In the genomic region with DNA sequence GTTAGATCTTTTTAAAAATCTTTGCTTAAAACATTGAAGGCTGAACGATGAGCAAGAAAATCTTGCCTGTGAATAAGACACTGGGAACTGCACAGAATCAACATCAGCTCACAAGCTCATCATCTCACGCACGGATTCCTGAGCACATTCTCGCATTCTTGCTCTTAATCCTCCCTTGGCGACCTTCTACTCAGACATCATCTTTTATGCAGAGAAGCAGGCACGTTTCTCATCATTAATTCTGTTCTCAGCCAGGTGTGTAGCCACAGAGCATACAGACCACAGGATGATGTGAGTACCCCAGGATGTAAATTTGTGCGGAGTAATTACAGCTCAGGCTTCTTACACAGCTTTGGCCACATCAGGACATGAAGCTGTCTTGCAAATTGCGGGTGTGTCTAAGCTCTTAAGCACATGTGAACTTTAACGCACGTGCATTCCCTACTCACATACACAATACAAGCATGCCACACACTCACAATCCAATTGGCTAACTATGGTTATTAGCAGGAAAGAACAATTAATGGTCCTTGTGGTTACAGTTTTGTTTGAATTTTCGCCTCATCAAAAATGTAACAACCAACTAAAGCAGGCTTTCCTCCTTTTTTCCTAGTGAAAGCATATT, we compare ENCODE assay signal across 13 cellular contexts. TPM values are rescaled to one million over a fixed set of nuclear protein-coding genes. Genes with fewer than 3 reads are reported as not detected.
DNase-seq lines count a peak whose midpoint lies in the region; TF ChIP-seq lines count a peak whose summit lies in the region.
"Had no signal": no experiment of that assay in that cellular context is flagged by ENCODE, and none has a peak within 500 bp of the region (broad histone marks: within the 10 kb centered on the region; RNA-seq: fewer than 3 reads in every experiment).

No MANE protein-coding gene starts in this region.

- H3K4me3 ChIP-seq in GM12865 (ENCODE audit: low read depth, low read length) (no peak overlapping the region), fibroblast of the aortic adventitia (ENCODE audit: low read depth, low read length) (no peak overlapping the region)
- no peak overlapping the region for H3K4me3 ChIP-seq in effector memory CD4-positive, alpha-beta T cell (ENCODE audit: insufficient read depth, low read depth, low read length, poor library complexity, severe bottlenecking)
- H3K4me3 ChIP-seq: breast epithelium, testis had no signal

- no peak overlapping the region for H3K27ac Mint-ChIP-seq in activated CD4-positive, alpha-beta T cell treated with anti-CD3 and anti-CD28 coated beads, Interleukin-2, amount 10 ng/mL, durations not matched to agents 24 days and 14 days
- H3K27ac Mint-ChIP-seq: IgD-negative memory B cell had no signal

- H3K36me3 ChIP-seq in effector memory CD4-positive, alpha-beta T cell (ENCODE audit: control insufficient read depth, insufficient read depth, low read length), result no peaks in the 10 kb centered on the region
- H3K36me3 ChIP-seq: breast epithelium had no signal

- TF ChIP-seq CTCF in GM12865 (IDR thresholded peaks at IDR 0.05; ENCODE audit: insufficient read depth, low read depth, low read length, missing control alignments) (no peak), fibroblast of the aortic adventitia (IDR thresholded peaks at IDR 0.05; ENCODE audit: insufficient read depth, low read length) (no peak)

- no peaks in the 10 kb centered on the region for H3K27me3 ChIP-seq in effector memory CD4-positive, alpha-beta T cell (replicated peaks; ENCODE audit: control insufficient read depth, insufficient read depth, low read length, poor library complexity, severe bottlenecking)
- H3K27me3 ChIP-seq: breast epithelium, testis had no signal

- H3K9me3 ChIP-seq in effector memory CD4-positive, alpha-beta T cell (ENCODE audit: control insufficient read depth, low read length), result no peaks in the 10 kb centered on the region
- H3K9me3 ChIP-seq: breast epithelium, testis had no signal

- CTCF ChIA-PET in HEK293T (lab: Yijun Ruan, JAX), result interaction anchor here (0.7 kb wide), 1 partner anchor 101 kb away, joined by 4 read pairs; no protein-coding TSS in a partner anchor

- H3K4me3 Mint-ChIP-seq in activated CD4-positive, alpha-beta T cell treated with anti-CD3 and anti-CD28 coated beads, Interleukin-2, amount 10 ng/mL, durations not matched to agents 24 days and 14 days, result no peak overlapping the region
- H3K4me3 Mint-ChIP-seq: IgD-negative memory B cell had no signal

- intact Hi-C loops in activated CD4-positive, alpha-beta T cell treated with anti-CD3 and anti-CD28 coated beads, Interleukin-2, amount 10 ng/mL, durations not matched to agents 24 days and 14 days (cut with micrococcal nuclease), result loop anchor here (5.0 to 10.0 kb wide), 3 partner anchors 105 to 432 kb away; a partner anchor contains a TSS

- peaks cover 24% of the 10 kb centered on the region for H3K27me3 Mint-ChIP-seq in activated CD4-positive, alpha-beta T cell treated with anti-CD3 and anti-CD28 coated beads, Interleukin-2, amount 10 ng/mL, durations not matched to agents 24 days and 14 days

- no peaks in the 10 kb centered on the region for H3K4me1 ChIP-seq in effector memory CD4-positive, alpha-beta T cell (ENCODE audit: control insufficient read depth, insufficient read depth, low read length, poor library complexity, severe bottlenecking)

- POLR2A ChIA-PET in HEK293T (lab: Yijun Ruan, JAX), result interaction anchor here (1.3 kb wide), 1 partner anchor 101 kb away, joined by 4 read pairs; no protein-coding TSS in a partner anchor

- peak; percentile 84 for DNase-seq in GM12865 (ENCODE audit: low read depth)
- peak; percentile 75 for DNase-seq in NCI-H82 (lab: John Stamatoyannopoulos, UW)
- peak; percentile 30 for DNase-seq in fibroblast of the aortic adventitia (ENCODE audit: low read depth)
- peak; percentile 55 for DNase-seq in retina
- DNase-seq in HEK293T (ENCODE audit: extremely low spot score), result no peak
- no peak for DNase-seq in C1 segment of cervical spinal cord (lab: John Stamatoyannopoulos, UW)
- DNase-seq in activated CD4-positive, alpha-beta T cell treated with anti-CD3 and anti-CD28 coated beads, Interleukin-2, amount 10 ng/mL, durations not matched to agents 24 days and 14 days, result no peak
- DNase-seq in effector memory CD4-positive, alpha-beta T cell, result no peak
- DNase-seq: left ventricle myocardium superior, NCI-H1694 treated with DMSO at 0.1 percent for 48 hours, testis had no signal

- H3K27ac ChIP-seq in effector memory CD4-positive, alpha-beta T cell (ENCODE audit: insufficient read depth, low read length, poor library complexity, severe bottlenecking), result no peak overlapping the region
- H3K27ac ChIP-seq: breast epithelium, testis had no signal

- no peaks in the 10 kb centered on the region for H3K9me3 Mint-ChIP-seq in activated CD4-positive, alpha-beta T cell treated with anti-CD3 and anti-CD28 coated beads, Interleukin-2, amount 10 ng/mL, durations not matched to agents 24 days and 14 days
- H3K9me3 Mint-ChIP-seq: IgD-negative memory B cell had no signal

- H3K36me3 Mint-ChIP-seq in activated CD4-positive, alpha-beta T cell treated with anti-CD3 and anti-CD28 coated beads, Interleukin-2, amount 10 ng/mL, durations not matched to agents 24 days and 14 days (ENCODE audit: low read depth), result no peaks in the 10 kb centered on the region
- H3K36me3 Mint-ChIP-seq: IgD-negative memory B cell had no signal

- peaks cover 5% of the 10 kb centered on the region for H3K4me1 Mint-ChIP-seq in activated CD4-positive, alpha-beta T cell treated with anti-CD3 and anti-CD28 coated beads, Interleukin-2, amount 10 ng/mL, durations not matched to agents 24 days and 14 days

TF ChIP-seq in HEK293T, 16 proteins besides CTCF, POLR2A, EP300 and RAD21:
- TF ChIP-seq ELF4 (IDR thresholded peaks at IDR 0.05), result no peak
- no peak for TF ChIP-seq ARNT (IDR thresholded peaks at IDR 0.05)
- TF ChIP-seq FOXA1 (IDR thresholded peaks at IDR 0.05), result no peak
- TF ChIP-seq CTBP1 (IDR thresholded peaks at IDR 0.05; ENCODE audit: borderline replicate concordance), result no peak
- no peak for TF ChIP-seq SP1 (IDR thresholded peaks at IDR 0.05)
- no peak for TF ChIP-seq FOXK2 (IDR thresholded peaks at IDR 0.05)
- TF ChIP-seq, protein P1, sequence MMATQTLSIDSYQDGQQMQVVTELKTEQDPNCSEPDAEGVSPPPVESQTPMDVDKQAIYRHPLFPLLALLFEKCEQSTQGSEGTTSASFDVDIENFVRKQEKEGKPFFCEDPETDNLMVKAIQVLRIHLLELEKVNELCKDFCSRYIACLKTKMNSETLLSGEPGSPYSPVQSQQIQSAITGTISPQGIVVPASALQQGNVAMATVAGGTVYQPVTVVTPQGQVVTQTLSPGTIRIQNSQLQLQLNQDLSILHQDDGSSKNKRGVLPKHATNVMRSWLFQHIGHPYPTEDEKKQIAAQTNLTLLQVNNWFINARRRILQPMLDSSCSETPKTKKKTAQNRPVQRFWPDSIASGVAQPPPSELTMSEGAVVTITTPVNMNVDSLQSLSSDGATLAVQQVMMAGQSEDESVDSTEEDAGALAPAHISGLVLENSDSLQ (IDR thresholded peaks at IDR 0.05), result no peak
TF ChIP-seq in HEK293T: peak in this region for 0.

RNA-seq across cellular contexts. Expression of a gene that starts 36.5 kb away (rescaled TPM):
- 21.9 and 66.2 TPM in 2 replicates for total RNA-seq in fibroblast of the aortic adventitia (ENCODE audit: low replicate concordance)
- total RNA-seq in activated CD4-positive, alpha-beta T cell treated with anti-CD3 and anti-CD28 coated beads, Interleukin-2, amount 10 ng/mL, durations not matched to agents 24 days and 14 days, result 33.3 and 36.0 TPM in 2 replicates

Comparison
In these comparisons a context has a peak if more than half of its experiments do, and no peak if none do; other contexts are left out.
1. DNase-seq: peak in GM12865 (single experiment), NCI-H82 (single experiment), fibroblast of the aortic adventitia (single experiment) and retina (single experiment); none in HEK293T (single experiment), C1 segment of cervical spinal cord (0 of 14), activated CD4-positive, alpha-beta T cell treated with anti-CD3 and anti-CD28 coated beads, Interleukin-2, amount 10 ng/mL, durations not matched to agents 24 days and 14 days (single experiment) and effector memory CD4-positive, alpha-beta T cell (0 of 3).